ENCODE assay signal across 1 cellular context in genomic region chr7:130205084-130205947, GRCh38.
TF ChIP-seq lines count a peak whose summit lies in the region.

TMEM209 (minus strand) TSS chr7:130205406; CDS start chr7:130205375, 31 bp downstream.

TF ChIP-seq in HepG2, 621 proteins besides CTCF, POLR2A, EP300 and RAD21 (continued from another document and continues in another):
- TF ChIP-seq CEBPG (CRISPR knock-in tag; IDR thresholded peaks at IDR 0.05) (no peak), SRY (CRISPR knock-in tag; IDR thresholded peaks at IDR 0.05) (peak; percentile 58; the same call in 1 of the 2 replicates), ZNF724P (CRISPR knock-in tag; IDR thresholded peaks at IDR 0.05; ENCODE audit: borderline replicate concordance) (no peak), ADNP (CRISPR knock-in tag; IDR thresholded peaks at IDR 0.05) (no peak), TFAP4 (IDR thresholded peaks at IDR 0.05; ENCODE audit: borderline replicate concordance, low read depth) (0 out of 2 replicates have a peak, but pooled peaks have one; percentile 11), ZBTB43 (CRISPR knock-in tag; conservative IDR thresholded peaks at IDR 0.05) (0 out of 2 replicates have a peak, but pooled peaks have one; percentile 29), SMARCC2 (IDR thresholded peaks at IDR 0.05) (no peak), MIER3 (CRISPR knock-in tag; IDR thresholded peaks at IDR 0.05; ENCODE audit: borderline replicate concordance) (no peak), POGZ (CRISPR knock-in tag; IDR thresholded peaks at IDR 0.05) (peak; percentile 82), SOX5 (CRISPR knock-in tag; IDR thresholded peaks at IDR 0.05; ENCODE audit: borderline replicate concordance) (no peak), ZFAT (CRISPR knock-in tag; conservative IDR thresholded peaks at IDR 0.05) (no peak), LCORL (IDR thresholded peaks at IDR 0.05) (no peak), LCORL (CRISPR knock-in tag; IDR thresholded peaks at IDR 0.05) (no peak), JUN (CRISPR knock-in tag; IDR thresholded peaks at IDR 0.05) (no peak), ZNF451 (CRISPR knock-in tag; IDR thresholded peaks at IDR 0.05) (no peak), MED8 (CRISPR knock-in tag; IDR thresholded peaks at IDR 0.05; ENCODE audit: insufficient replicate concordance) (no peak), NBN (conservative IDR thresholded peaks at IDR 0.05) (no peak), KLF16 (CRISPR knock-in tag; IDR thresholded peaks at IDR 0.05) (peak in 1 of 2 experiments; percentile 87; a peak in 2 of 4 replicates), NCOA1 (CRISPR knock-in tag; IDR thresholded peaks at IDR 0.05) (no peak), ZNF350 (CRISPR knock-in tag; IDR thresholded peaks at IDR 0.05; ENCODE audit: borderline replicate concordance, low read depth) (peak; percentile 82), ZNF784 (CRISPR knock-in tag; IDR thresholded peaks at IDR 0.05; ENCODE audit: borderline replicate concordance) (peak; percentile 72; the same call in 1 of the 2 replicates), FIP1L1 (IDR thresholded peaks at IDR 0.05; ENCODE audit: borderline replicate concordance, insufficient read depth, low read depth, low read length) (no peak), HOXD1 (CRISPR knock-in tag; IDR thresholded peaks at IDR 0.05) (no peak), ZFX (CRISPR knock-in tag; IDR thresholded peaks at IDR 0.05; ENCODE audit: low read depth) (peak; percentile 95), TCF7L2 (IDR thresholded peaks at IDR 0.05; ENCODE audit: low read depth, low read length) (no peak), ZNF816 (CRISPR knock-in tag; IDR thresholded peaks at IDR 0.05; ENCODE audit: borderline replicate concordance) (no peak), SP4 (CRISPR knock-in tag; IDR thresholded peaks at IDR 0.05) (no peak), RBAK (CRISPR knock-in tag; IDR thresholded peaks at IDR 0.05) (no peak), ZNF639 (CRISPR knock-in tag; conservative IDR thresholded peaks at IDR 0.05) (no peak; the same call in 1 of the 2 replicates), ZEB1 (IDR thresholded peaks at IDR 0.05; ENCODE audit: insufficient replicate concordance, low read depth) (no peak), EZH2 (conservative IDR thresholded peaks at IDR 0.05; ENCODE audit: low read depth, low read length) (no peak), HDAC2 (CRISPR knock-in tag; IDR thresholded peaks at IDR 0.05) (peak; percentile 82), MBNL3 (CRISPR knock-in tag; conservative IDR thresholded peaks at IDR 0.05) (no peak), HIVEP1 (CRISPR knock-in tag; IDR thresholded peaks at IDR 0.05) (no peak), HNF1B (CRISPR knock-in tag; IDR thresholded peaks at IDR 0.05) (peak; percentile 90; the same call in 1 of the 2 replicates), MXD4 (CRISPR knock-in tag; IDR thresholded peaks at IDR 0.05) (peak; percentile 64; the same call in 1 of the 2 replicates), NKX3-1 (CRISPR knock-in tag; IDR thresholded peaks at IDR 0.05) (peak; percentile 83; the same call in 1 of the 2 replicates), ZNF652 (CRISPR knock-in tag; IDR thresholded peaks at IDR 0.05; ENCODE audit: borderline replicate concordance, low read depth) (no peak), ZBTB8A (CRISPR knock-in tag; IDR thresholded peaks at IDR 0.05; ENCODE audit: borderline replicate concordance, low read depth) (no peak), TRIM24 (CRISPR knock-in tag; IDR thresholded peaks at IDR 0.05) (no peak), HMG20B (CRISPR knock-in tag; conservative IDR thresholded peaks at IDR 0.05) (0 out of 2 replicates have a peak, but pooled peaks have one; percentile 6), HBP1 (CRISPR knock-in tag; IDR thresholded peaks at IDR 0.05; ENCODE audit: low read depth) (0 out of 2 replicates have a peak, but pooled peaks have one; percentile 27), FOXM1 (CRISPR knock-in tag; IDR thresholded peaks at IDR 0.05) (no peak), KLF11 (CRISPR knock-in tag; IDR thresholded peaks at IDR 0.05) (0 out of 2 replicates have a peak, but pooled peaks have one; percentile 39), KMT2A (CRISPR knock-in tag; IDR thresholded peaks at IDR 0.05) (peak; percentile 74; the same call in 1 of the 2 replicates), KDM2A (CRISPR knock-in tag; IDR thresholded peaks at IDR 0.05; ENCODE audit: borderline replicate concordance, low read depth) (peak; percentile 85), KDM6A (CRISPR knock-in tag; IDR thresholded peaks at IDR 0.05; ENCODE audit: low read depth) (no peak), PLSCR1 (CRISPR knock-in tag; IDR thresholded peaks at IDR 0.05; ENCODE audit: borderline replicate concordance) (no peak), TAF15 (IDR thresholded peaks at IDR 0.05; ENCODE audit: low read depth, low read length, poor library complexity, severe bottlenecking) (peak; percentile 40), SIX4 (CRISPR knock-in tag; IDR thresholded peaks at IDR 0.05) (peak; percentile 60), ZNF296 (CRISPR knock-in tag; conservative IDR thresholded peaks at IDR 0.05) (no peak)
- TF ChIP-seq, protein P1, sequence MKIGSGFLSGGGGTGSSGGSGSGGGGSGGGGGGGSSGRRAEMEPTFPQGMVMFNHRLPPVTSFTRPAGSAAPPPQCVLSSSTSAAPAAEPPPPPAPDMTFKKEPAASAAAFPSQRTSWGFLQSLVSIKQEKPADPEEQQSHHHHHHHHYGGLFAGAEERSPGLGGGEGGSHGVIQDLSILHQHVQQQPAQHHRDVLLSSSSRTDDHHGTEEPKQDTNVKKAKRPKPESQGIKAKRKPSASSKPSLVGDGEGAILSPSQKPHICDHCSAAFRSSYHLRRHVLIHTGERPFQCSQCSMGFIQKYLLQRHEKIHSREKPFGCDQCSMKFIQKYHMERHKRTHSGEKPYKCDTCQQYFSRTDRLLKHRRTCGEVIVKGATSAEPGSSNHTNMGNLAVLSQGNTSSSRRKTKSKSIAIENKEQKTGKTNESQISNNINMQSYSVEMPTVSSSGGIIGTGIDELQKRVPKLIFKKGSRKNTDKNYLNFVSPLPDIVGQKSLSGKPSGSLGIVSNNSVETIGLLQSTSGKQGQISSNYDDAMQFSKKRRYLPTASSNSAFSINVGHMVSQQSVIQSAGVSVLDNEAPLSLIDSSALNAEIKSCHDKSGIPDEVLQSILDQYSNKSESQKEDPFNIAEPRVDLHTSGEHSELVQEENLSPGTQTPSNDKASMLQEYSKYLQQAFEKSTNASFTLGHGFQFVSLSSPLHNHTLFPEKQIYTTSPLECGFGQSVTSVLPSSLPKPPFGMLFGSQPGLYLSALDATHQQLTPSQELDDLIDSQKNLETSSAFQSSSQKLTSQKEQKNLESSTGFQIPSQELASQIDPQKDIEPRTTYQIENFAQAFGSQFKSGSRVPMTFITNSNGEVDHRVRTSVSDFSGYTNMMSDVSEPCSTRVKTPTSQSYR (CRISPR knock-in tag; IDR thresholded peaks at IDR 0.05; ENCODE audit: borderline replicate concordance) = no peak
- TF ChIP-seq, protein P2, sequence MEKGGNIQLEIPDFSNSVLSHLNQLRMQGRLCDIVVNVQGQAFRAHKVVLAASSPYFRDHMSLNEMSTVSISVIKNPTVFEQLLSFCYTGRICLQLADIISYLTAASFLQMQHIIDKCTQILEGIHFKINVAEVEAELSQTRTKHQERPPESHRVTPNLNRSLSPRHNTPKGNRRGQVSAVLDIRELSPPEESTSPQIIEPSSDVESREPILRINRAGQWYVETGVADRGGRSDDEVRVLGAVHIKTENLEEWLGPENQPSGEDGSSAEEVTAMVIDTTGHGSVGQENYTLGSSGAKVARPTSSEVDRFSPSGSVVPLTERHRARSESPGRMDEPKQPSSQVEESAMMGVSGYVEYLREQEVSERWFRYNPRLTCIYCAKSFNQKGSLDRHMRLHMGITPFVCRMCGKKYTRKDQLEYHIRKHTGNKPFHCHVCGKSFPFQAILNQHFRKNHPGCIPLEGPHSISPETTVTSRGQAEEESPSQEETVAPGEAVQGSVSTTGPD (CRISPR knock-in tag; IDR thresholded peaks at IDR 0.05) = no peak
- TF ChIP-seq, protein P3, sequence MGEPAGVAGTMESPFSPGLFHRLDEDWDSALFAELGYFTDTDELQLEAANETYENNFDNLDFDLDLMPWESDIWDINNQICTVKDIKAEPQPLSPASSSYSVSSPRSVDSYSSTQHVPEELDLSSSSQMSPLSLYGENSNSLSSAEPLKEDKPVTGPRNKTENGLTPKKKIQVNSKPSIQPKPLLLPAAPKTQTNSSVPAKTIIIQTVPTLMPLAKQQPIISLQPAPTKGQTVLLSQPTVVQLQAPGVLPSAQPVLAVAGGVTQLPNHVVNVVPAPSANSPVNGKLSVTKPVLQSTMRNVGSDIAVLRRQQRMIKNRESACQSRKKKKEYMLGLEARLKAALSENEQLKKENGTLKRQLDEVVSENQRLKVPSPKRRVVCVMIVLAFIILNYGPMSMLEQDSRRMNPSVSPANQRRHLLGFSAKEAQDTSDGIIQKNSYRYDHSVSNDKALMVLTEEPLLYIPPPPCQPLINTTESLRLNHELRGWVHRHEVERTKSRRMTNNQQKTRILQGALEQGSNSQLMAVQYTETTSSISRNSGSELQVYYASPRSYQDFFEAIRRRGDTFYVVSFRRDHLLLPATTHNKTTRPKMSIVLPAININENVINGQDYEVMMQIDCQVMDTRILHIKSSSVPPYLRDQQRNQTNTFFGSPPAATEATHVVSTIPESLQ (CRISPR knock-in tag; conservative IDR thresholded peaks at IDR 0.05) = no peak
